Comparison of ENCODE assay signal across 14 cellular contexts in the genomic region with DNA sequence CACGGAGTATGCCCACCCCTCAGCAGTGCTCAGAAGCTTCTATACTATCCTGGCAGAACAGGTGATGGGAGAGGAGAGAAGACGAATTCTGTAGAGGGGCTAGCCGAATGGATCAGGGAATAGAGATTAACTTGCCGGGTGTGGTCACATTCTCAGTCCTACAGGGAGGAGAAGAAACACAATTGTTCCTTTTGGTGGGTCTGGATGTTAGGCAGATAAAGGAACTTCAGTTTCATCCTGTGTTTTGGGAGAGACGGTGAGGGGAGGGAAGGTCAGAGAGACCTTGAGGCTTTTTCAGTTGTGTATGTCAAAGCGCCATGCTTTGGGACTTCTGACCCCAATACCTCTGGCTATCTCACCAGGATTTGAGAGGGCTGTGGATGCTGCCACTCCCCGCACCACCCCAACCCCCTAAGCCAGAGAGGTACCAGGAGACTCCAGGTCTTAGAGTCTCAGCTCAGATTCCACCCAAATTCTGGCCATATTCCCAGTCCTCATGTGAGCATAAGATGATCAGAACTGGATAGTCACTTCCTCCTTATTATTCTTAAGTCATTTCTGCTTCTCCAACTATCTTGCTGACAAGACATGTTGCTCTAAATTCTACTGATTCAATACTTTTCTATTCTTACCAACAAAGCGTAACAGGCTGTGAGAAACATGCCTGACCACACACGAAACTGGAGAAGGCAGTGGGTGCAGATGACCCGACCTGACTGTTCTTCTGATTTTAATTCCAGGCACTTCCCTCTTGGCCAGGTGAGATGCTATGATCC. TPM values are rescaled to one million over a fixed set of nuclear protein-coding genes. Genes with fewer than 3 reads are reported as not detected.
DNase-seq lines count a peak whose midpoint lies in the region; ATAC-seq, FAIRE-seq and TF ChIP-seq lines count a peak whose summit lies in the region.
"Had no signal": no experiment of that assay in that cellular context is flagged by ENCODE, and none has a peak within 500 bp of the region (broad histone marks: within the 10 kb centered on the region; RNA-seq: fewer than 3 reads in every experiment).

No MANE protein-coding gene starts in this region.

- WGBS in tibial nerve, 2 donors, result 74 to 77% methylated on average over 10 of the region's 10 CpGs

- no peak overlapping the region for H3K4me3 Mint-ChIP-seq in activated CD8-positive, alpha-beta memory T cell treated with anti-CD3 and anti-CD28 coated beads, Interleukin-2, amount 10 ng/mL, durations not matched to agents 7 days and 5 days

- no peaks in the 10 kb centered on the region for H3K9me3 Mint-ChIP-seq in activated CD8-positive, alpha-beta memory T cell treated with anti-CD3 and anti-CD28 coated beads, Interleukin-2, amount 10 ng/mL, durations not matched to agents 7 days and 5 days (ENCODE audit: low read depth)

- peaks cover 74% of the 10 kb centered on the region for H3K27me3 Mint-ChIP-seq in activated CD8-positive, alpha-beta memory T cell treated with anti-CD3 and anti-CD28 coated beads, Interleukin-2, amount 10 ng/mL, durations not matched to agents 7 days and 5 days

- H3K27ac ChIP-seq in tibial nerve, result peak overlapping the region in 3 of 4 donors; percentile 71 to 79 (median 72)
- H3K27ac ChIP-seq: SJCRH30 had no signal

- no peaks in the 10 kb centered on the region for H3K36me3 Mint-ChIP-seq in activated CD8-positive, alpha-beta memory T cell treated with anti-CD3 and anti-CD28 coated beads, Interleukin-2, amount 10 ng/mL, durations not matched to agents 7 days and 5 days

- CTCF ChIA-PET in activated CD8-positive, alpha-beta memory T cell treated with anti-CD3 and anti-CD28 coated beads, Interleukin-2, amount 10 ng/mL, durations not matched to agents 7 days and 5 days (lab: Charles Lee), result interaction anchor here (1.0 kb wide), 1 partner anchor 21 kb away, joined by 3 read pairs; no protein-coding TSS in a partner anchor

- H3K27me3 ChIP-seq in bronchial epithelial cell (ENCODE audit: control insufficient read depth, insufficient read depth, low read length), result peaks cover 25% of the 10 kb centered on the region
- H3K27me3 ChIP-seq in tibial nerve, result no peaks in the 10 kb centered on the region

- TF ChIP-seq CTCF in bronchial epithelial cell (IDR thresholded peaks at IDR 0.05; ENCODE audit: insufficient read depth, low read length, severe bottlenecking) (no peak), tibial nerve (IDR thresholded peaks at IDR 0.05) (no peak), GM10266 (IDR thresholded peaks at IDR 0.05; ENCODE audit: control insufficient read depth, insufficient read depth, low read depth, missing control alignments) (no peak)

- FAIRE-seq in bronchial epithelial cell (lab: Jason Lieb, UNC), result no peak
- FAIRE-seq: G401.6 had no signal

- peak; percentile 60 to 62 for TF ChIP-seq EP300 in tibial nerve (IDR thresholded peaks at IDR 0.05)

- H3K4me3 ChIP-seq in bronchial epithelial cell (ENCODE audit: low read depth, low read length) (no peak overlapping the region), tibial nerve (no peak overlapping the region)
- H3K4me3 ChIP-seq: heart left ventricle, SJCRH30 had no signal

- peaks cover 0 to 68% (median 19%) of the 10 kb centered on the region in 4 donors for H3K4me1 ChIP-seq in tibial nerve

- H3K4me1 Mint-ChIP-seq in activated CD8-positive, alpha-beta memory T cell treated with anti-CD3 and anti-CD28 coated beads, Interleukin-2, amount 10 ng/mL, durations not matched to agents 7 days and 5 days, result peaks cover 3% of the 10 kb centered on the region

- H3K27ac Mint-ChIP-seq in activated CD8-positive, alpha-beta memory T cell treated with anti-CD3 and anti-CD28 coated beads, Interleukin-2, amount 10 ng/mL, durations not matched to agents 7 days and 5 days, result no peak overlapping the region

- DNase-seq in activated CD8-positive, alpha-beta memory T cell treated with anti-CD3 and anti-CD28 coated beads for 24 hours, result peak; percentile 38
- no peak for DNase-seq in activated CD8-positive, alpha-beta memory T cell treated with anti-CD3 and anti-CD28 coated beads, Interleukin-2, amount 10 ng/mL, durations not matched to agents 7 days and 5 days
- DNase-seq in bronchial epithelial cell (ENCODE audit: low read depth) (peak; percentile 46), left kidney (ENCODE audit: low read depth, low spot score) (peak; percentile 28), tibial nerve (ENCODE audit: low spot score in 2 of 2) (peak in 1 of 2 donors; percentile 52), GM10266 (ENCODE audit: extremely low spot score) (no peak), NCI-H1417 treated with DMSO at 0.1 percent for 48 hours (lab: John Stamatoyannopoulos, UW) (no peak)
- DNase-seq in stimulated activated CD4-positive, alpha-beta T cell treated with anti-CD3 and anti-CD28 coated beads, Interleukin-4, amount 100 ng/mL, for 24 hours, result no peak
- DNase-seq: activated CD4-positive, CD25-positive, alpha-beta regulatory T cell treated with anti-CD3 and anti-CD28 coated beads, Interleukin-2, amount 50 U/mL, for 72 hours; cerebellar nuclear complex; KG1 had no signal

- ATAC-seq in activated CD8-positive, alpha-beta memory T cell treated with anti-CD3 and anti-CD28 coated beads, Interleukin-2, amount 10 ng/mL, durations not matched to agents 7 days and 5 days, result no peak

- H3K36me3 ChIP-seq in bronchial epithelial cell (ENCODE audit: control insufficient read depth, insufficient read depth, low read length) (no peaks in the 10 kb centered on the region), tibial nerve (no peaks in the 10 kb centered on the region)
- H3K36me3 ChIP-seq: heart left ventricle, SJCRH30 had no signal

- no peaks in the 10 kb centered on the region for H3K9me3 ChIP-seq in tibial nerve
- H3K9me3 ChIP-seq: heart left ventricle, SJCRH30 had no signal

- no peak for TF ChIP-seq POLR2A in tibial nerve (IDR thresholded peaks at IDR 0.05)

RNA-seq across cellular contexts. Expression of a gene that starts 2.2 kb away (rescaled TPM):
- not detected for total RNA-seq in activated CD8-positive, alpha-beta memory T cell treated with anti-CD3 and anti-CD28 coated beads, Interleukin-2, amount 10 ng/mL, durations not matched to agents 7 days and 5 days
- 0.26 TPM in 1 of 2 replicates, not detected in the other for total RNA-seq in bronchial epithelial cell
- 10 to 100 TPM in 2 of 4 donors, 1 to 10 TPM in 2; 3.7 to 15.3 (median 8.8) TPM for total RNA-seq in tibial nerve

Comparison
In these comparisons a context has a peak if more than half of its experiments do, and no peak if none do; other contexts are left out.
1. DNase-seq: peak in activated CD8-positive, alpha-beta memory T cell treated with anti-CD3 and anti-CD28 coated beads for 24 hours (single experiment), bronchial epithelial cell (single experiment) and left kidney (single experiment); none in activated CD8-positive, alpha-beta memory T cell treated with anti-CD3 and anti-CD28 coated beads, Interleukin-2, amount 10 ng/mL, durations not matched to agents 7 days and 5 days (single experiment), stimulated activated CD4-positive, alpha-beta T cell treated with anti-CD3 and anti-CD28 coated beads, Interleukin-4, amount 100 ng/mL, for 24 hours (single experiment), GM10266 (single experiment) and NCI-H1417 treated with DMSO at 0.1 percent for 48 hours (single experiment).